ENCODE assay signal across 2 cellular contexts in genomic region chr11:71301858-71302533, GRCh38.
TF ChIP-seq lines count a peak whose summit lies in the region.

No MANE protein-coding gene starts in this region.

TF ChIP-seq in HEK293, 187 proteins besides CTCF, POLR2A, EP300 and RAD21 (continued from another document):
- TF ChIP-seq ZNF280C (tag by site-specific recombination; IDR thresholded peaks at IDR 0.05): no peak

TF ChIP-seq in HepG2, 621 proteins besides CTCF, POLR2A, EP300 and RAD21 (continued from another document):
- no peak for TF ChIP-seq ARID5B (CRISPR knock-in tag; IDR thresholded peaks at IDR 0.05)
- TF ChIP-seq THYN1 (CRISPR knock-in tag; IDR thresholded peaks at IDR 0.05; ENCODE audit: borderline replicate concordance, low read depth): no peak
- no peak for TF ChIP-seq RNF219 (CRISPR knock-in tag; IDR thresholded peaks at IDR 0.05)
- TF ChIP-seq ZBTB34 (CRISPR knock-in tag; IDR thresholded peaks at IDR 0.05): no peak
- TF ChIP-seq MXD1 (CRISPR knock-in tag; IDR thresholded peaks at IDR 0.05): no peak
